In the genomic region with DNA sequence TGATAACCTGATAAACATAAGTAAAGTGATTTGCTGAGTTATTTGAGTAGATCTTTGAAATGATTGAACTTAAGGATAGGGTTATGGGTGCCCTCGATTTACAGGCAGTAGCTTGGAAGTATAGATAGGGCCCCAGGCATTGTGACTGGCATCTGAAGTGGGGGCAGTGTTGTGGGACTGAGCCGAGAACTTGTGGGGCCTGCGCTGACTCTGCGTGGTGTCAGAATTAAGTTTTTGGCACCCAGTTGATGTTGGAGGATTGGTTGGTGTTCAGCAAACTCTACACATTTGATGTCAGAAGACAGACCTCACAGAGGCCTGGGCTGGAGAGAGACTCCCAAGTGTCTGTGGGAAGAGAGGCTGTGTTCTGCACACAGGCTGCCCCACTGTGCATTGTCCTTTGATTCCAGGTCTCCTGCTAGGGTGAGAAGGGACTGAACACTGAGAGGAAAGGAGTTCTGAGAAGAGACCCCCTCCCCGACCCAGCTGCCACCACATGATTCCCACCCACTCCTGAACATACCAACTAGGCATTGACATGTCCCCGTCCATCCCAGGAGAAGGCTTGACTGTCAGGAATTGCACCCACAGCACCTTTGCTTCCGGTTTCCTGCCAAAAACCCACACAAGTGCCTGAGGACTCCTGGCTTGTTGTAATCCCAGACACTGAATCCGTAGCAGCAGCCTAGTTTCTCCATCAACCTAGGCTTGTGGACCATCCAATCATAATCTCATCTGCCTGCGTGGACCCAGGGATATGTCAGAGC, we compare ENCODE assay signal across 10 cellular contexts. TPM values are rescaled to one million over a fixed set of nuclear protein-coding genes. Genes with fewer than 3 reads are reported as not detected.
DNase-seq lines count a peak whose midpoint lies in the region; ATAC-seq, FAIRE-seq and TF ChIP-seq lines count a peak whose summit lies in the region.
"Had no signal": no experiment of that assay in that cellular context is flagged by ENCODE, and none has a peak within 500 bp of the region (broad histone marks: within the 10 kb centered on the region; RNA-seq: fewer than 3 reads in every experiment).

No MANE protein-coding gene starts in this region.

- H3K36me3 ChIP-seq in A673 (ENCODE audit: insufficient read depth, low read length, poor library complexity, severe bottlenecking), result no peaks in the 10 kb centered on the region
- H3K36me3 ChIP-seq in GM12878 (ENCODE audit: control insufficient read depth in 2 of 2, insufficient read depth in 2 of 2, low read length in 1 of 2), result peaks cover 5 to 34% of the 10 kb centered on the region in 2 experiments
- H3K36me3 ChIP-seq: upper lobe of right lung had no signal

- POLR2A ChIA-PET in A673 (lab: Charles Lee; ENCODE audit: low non-redundant PET) (no interaction called here), GM12878 (lab: Charles Lee) (interaction anchor here (1.0 to 2.3 kb wide), 5 partner anchors 9 to 418 kb away, joined by 3 to 9 read pairs (median 3); a partner anchor contains a TSS)

- H3K27ac ChIP-seq in A673 (ENCODE audit: low read depth, low read length, poor library complexity, severe bottlenecking) (peak overlapping the region; percentile 56), GM12878 (ENCODE audit: control insufficient read depth, insufficient read depth) (peak overlapping the region; percentile 92)
- H3K27ac ChIP-seq: upper lobe of right lung had no signal

- no peaks in the 10 kb centered on the region for H3K9me3 ChIP-seq in A673 (ENCODE audit: low read depth, low read length, poor library complexity, severe bottlenecking)
- peaks cover 24% of the 10 kb centered on the region for H3K9me3 ChIP-seq in GM12878 (replicated peaks; ENCODE audit: control insufficient read depth, insufficient read depth, low read length)
- H3K9me3 ChIP-seq: upper lobe of right lung had no signal

- H2AFZ ChIP-seq in GM12878 (ENCODE audit: control insufficient read depth, low read depth, low read length), result no peak overlapping the region

- TF ChIP-seq CTCF in A673 (conservative IDR thresholded peaks at IDR 0.05; ENCODE audit: low read depth, low read length) (no peak), GM12878 (IDR thresholded peaks at IDR 0.05 in 2 of 3, conservative IDR thresholded peaks at IDR 0.05 in 1 of 3; ENCODE audit: control insufficient read depth in 2 of 3, extremely low read depth in 1 of 3, insufficient read depth in 1 of 3, low read depth in 3 of 3, low read length in 3 of 3) (no peak)

- TF ChIP-seq POLR2A in GM12891 (IDR thresholded peaks at IDR 0.05; ENCODE audit: low read depth, low read length) (no peak), GM12878 (IDR thresholded peaks at IDR 0.05; ENCODE audit: low read depth, low read length) (peak; percentile 20; the same call in 1 of the 2 replicates)

- no TSS peak for BruUV-seq in A673 (replicated peaks; lab: Mats Ljungman, UMichigan)
- no TSS peak for BruUV-seq in GM12878 (replicated peaks; lab: Mats Ljungman, UMichigan)

- H3K4me3 ChIP-seq in A673 (ENCODE audit: low read depth, low read length, poor library complexity, severe bottlenecking) (no peak overlapping the region), GM12878 (peak overlapping the region; percentile 58; the same call in 1 of the 2 replicates)
- H3K4me3 ChIP-seq: upper lobe of right lung had no signal

- peak overlapping the region; percentile 30 to 98 (median 74) for H3K27ac Mint-ChIP-seq in naive B cell

- in situ Hi-C loops in GM12878 (cut with MboI), result loop anchor here (10.0 to 25.0 kb wide), 11 partner anchors 57 to 1791 kb away; a partner anchor contains a TSS

- H3K27me3 ChIP-seq in A673 (replicated peaks; ENCODE audit: insufficient read depth, low read depth, low read length, poor library complexity) (no peaks in the 10 kb centered on the region), GM12878 (replicated peaks in 1 of 2; ENCODE audit: control insufficient read depth in 2 of 2, insufficient read depth in 2 of 2, low read length in 1 of 2) (no peaks in the 10 kb centered on the region)
- H3K27me3 ChIP-seq: upper lobe of right lung had no signal

- intact Hi-C loops in A673 (cut with micrococcal nuclease; ENCODE audit: unreplicated experiment) (loop anchor here (10.0 kb wide), 1 partner anchor 793 kb away; a partner anchor contains a TSS), GM12878 (cut with micrococcal nuclease; ENCODE audit: unreplicated experiment) (loop anchor here (10.0 kb wide), 4 partner anchors 523 to 923 kb away; a partner anchor contains a TSS)

- peaks cover 4% of the 10 kb centered on the region; the same call in 1 of the 2 replicates for H4K20me1 ChIP-seq in GM12878 (ENCODE audit: control insufficient read depth, insufficient read depth)

- SMC1A ChIA-PET in GM12878 (lab: Charles Lee; ENCODE audit: uncharacterized antibody, unreplicated experiment), result interaction anchor here (1.2 to 6.1 kb wide), 4 partner anchors 11 to 418 kb away, joined by 3 to 37 read pairs (median 8); a partner anchor contains a TSS

- peak overlapping the region in 4 of 8 donors; percentile 8 to 33 (median 19) for H3K4me3 Mint-ChIP-seq in naive B cell

- no peak for TF ChIP-seq RAD21 in GM12878 (IDR thresholded peaks at IDR 0.05; ENCODE audit: insufficient read depth, low read depth, low read length)

- RAD21 ChIA-PET in GM12878 (lab: Charles Lee; ENCODE audit: unreplicated experiment), result interaction anchor here (0.6 to 1.8 kb wide), 8 partner anchors 9 to 736 kb away, joined by 3 to 12 read pairs (median 3); a partner anchor contains a TSS

- FAIRE-seq in GM12891 (lab: Jason Lieb, UNC) (no peak), GM12878 (lab: Jason Lieb, UNC) (no peak)

- no peak for TF ChIP-seq EP300 in GM12878 (IDR thresholded peaks at IDR 0.05; ENCODE audit: borderline replicate concordance in 1 of 2, control insufficient read depth in 1 of 2, low read depth in 2 of 2, low read length in 2 of 2)

- H3K4me1 Mint-ChIP-seq in naive B cell, result peaks cover 50 to 78% (median 76%) of the 10 kb centered on the region in 3 donors

- H3K9me3 Mint-ChIP-seq in naive B cell, result no peaks in the 10 kb centered on the region

- peak overlapping the region; percentile 77 for H3K4me2 ChIP-seq in GM12878 (ENCODE audit: control insufficient read depth, insufficient read depth)

- H3K79me2 ChIP-seq in GM12878 (ENCODE audit: control insufficient read depth, insufficient read depth, low read length), result peaks cover 96% of the 10 kb centered on the region

- DNase-seq in A673 (ENCODE audit: low spot score) (no peak), GM12891 (ENCODE audit: insufficient read length, low spot score) (no peak), GM12878 (ENCODE audit: low read depth, low spot score) (no peak), naive B cell (no peak), activated gamma-delta T cell (lab: John Stamatoyannopoulos, UW) (no peak), NCI-H526 treated with DMSO at 0.1 percent for 48 hours (lab: John Stamatoyannopoulos, UW) (no peak), cerebellar cortex (ENCODE audit: low spot score) (no peak)
- DNase-seq: left cardiac atrium, upper lobe of right lung had no signal

- H3K9ac ChIP-seq in GM12878 (ENCODE audit: control insufficient read depth, insufficient read depth, low read length), result peak overlapping the region; percentile 53

- peaks cover 0 to 8% of the 10 kb centered on the region in 2 donors for H3K36me3 Mint-ChIP-seq in naive B cell

- peaks cover 36% of the 10 kb centered on the region for H3K4me1 ChIP-seq in A673 (ENCODE audit: insufficient read depth, low read length, poor library complexity, severe bottlenecking)
- peaks cover 20% of the 10 kb centered on the region for H3K4me1 ChIP-seq in GM12878 (ENCODE audit: control insufficient read depth, insufficient read depth, low read length)

- CTCF ChIA-PET in A673 (lab: Charles Lee), result no interaction called here
- CTCF ChIA-PET in GM12878 (lab: Yijun Ruan, JAX), result interaction anchor here (1.0 to 2.8 kb wide), 6 partner anchors 9 to 736 kb away, joined by 3 to 17 read pairs (median 4); no protein-coding TSS in a partner anchor

- H3K27me3 Mint-ChIP-seq in naive B cell, result no peaks in the 10 kb centered on the region

- ATAC-seq in GM12878, result no peak
- no peak for ATAC-seq in naive B cell (ENCODE audit: low read depth in 2 of 2)
- ATAC-seq in HG02884 (IDR thresholded peaks at IDR 0.05; ENCODE audit: unreplicated experiment), result no peak
- ATAC-seq: upper lobe of right lung had no signal

- WGBS in GM12878 (ENCODE audit: insufficient coverage, insufficient replicate concordance, low lambda C conversion rate, missing lambda C conversion rate), result 42% methylated on average over 9 of the region's 9 CpGs

TF ChIP-seq in GM12891, 5 proteins besides CTCF, POLR2A, EP300 and RAD21:
- TF ChIP-seq SPI1 (IDR thresholded peaks at IDR 0.05; ENCODE audit: low read depth, low read length), result no peak
- TF ChIP-seq POLR2AphosphoS5 (IDR thresholded peaks at IDR 0.05; ENCODE audit: low read depth, low read length), result peak; percentile 36; the same call in 1 of the 2 replicates
- TF ChIP-seq PAX5 (IDR thresholded peaks at IDR 0.05; ENCODE audit: insufficient read depth, low read length, severe bottlenecking), result no peak
TF ChIP-seq in GM12891: peak in this region for 1.

TF ChIP-seq in GM12878, 131 proteins besides CTCF, POLR2A, EP300 and RAD21 (continues in another document):
- TF ChIP-seq ETV6 (conservative IDR thresholded peaks at IDR 0.05 in 1 of 2, IDR thresholded peaks at IDR 0.05 in 1 of 2; ENCODE audit: borderline replicate concordance in 1 of 2, low read depth in 1 of 2), result no peak
- TF ChIP-seq POLR2AphosphoS5 (IDR thresholded peaks at IDR 0.05; ENCODE audit: low read length), result peak; percentile 71; the same call in 1 of the 2 replicates
- TF ChIP-seq RB1 (IDR thresholded peaks at IDR 0.05; ENCODE audit: borderline replicate concordance), result no peak
- TF ChIP-seq MEF2A (IDR thresholded peaks at IDR 0.05; ENCODE audit: insufficient read depth, low read depth, low read length), result no peak

RNA-seq across cellular contexts. Expression of a gene that starts 4.5 kb away (rescaled TPM):
- 17.1 and 23.0 TPM in 2 replicates for total RNA-seq in A673 (2021)
- 16.4 TPM for polyA plus RNA-seq in GM12891 (2012; ENCODE audit: low read depth, missing spikeins)
- 161 and 168 TPM in 2 replicates for total RNA-seq in GM12878 (2013; cell fraction: nucleolus; rRNA removed)
- total RNA-seq in GM12878 (2014; rRNA removed), result 27.4 and 35.1 TPM in 2 replicates
- total RNA-seq in GM12878 (2014; rRNA removed; fragmentation: Illumina TruSeq; extraction: Trizol), result 54.6 and 57.3 TPM in 2 replicates
- 32.5 and 39.3 TPM in 2 replicates for total RNA-seq in GM12878 (2021)
- polyA plus RNA-seq in GM12878 (2011; ENCODE audit: low read depth), result 12.6 TPM
- 50.0 and 87.3 TPM in 2 replicates for polyA plus RNA-seq in GM12878 (2011; rRNA removed)
- polyA plus RNA-seq in GM12878 (2011; cell fraction: cytosol; rRNA removed), result 13.6 and 20.2 TPM in 2 replicates
- polyA plus RNA-seq in GM12878 (2011; cell fraction: nucleus; rRNA removed), result 45.7 and 52.3 TPM in 2 replicates
- polyA plus RNA-seq in GM12878 (2012), result 18.0 and 19.4 TPM in 2 replicates
- 31.8 and 46.2 TPM in 2 replicates for polyA plus RNA-seq in GM12878 (2014; fragmentation: Illumina TruSeq; extraction: Trizol)
- polyA plus RNA-seq in GM12878 (2014; fragmentation: Nextera tagmentation; extraction: Ambion mirVana), result 10 to 100 TPM; 16.3 to 18.9 TPM
- polyA plus RNA-seq in GM12878 (2014; rRNA removed), result 13.9 and 18.3 TPM in 2 replicates
- 10 to 100 TPM; 28.6 to 30.7 TPM for polyA plus RNA-seq in GM12878 (2016; fragmentation: Nextera tagmentation; extraction: Ambion mirVana)
- 72.0 and 84.8 TPM in 2 replicates for polyA minus RNA-seq in GM12878 (2011; rRNA and poly(A)+ RNA removed)
- polyA minus RNA-seq in GM12878 (2011; cell fraction: cytosol; rRNA and poly(A)+ RNA removed), result 34.0 and 41.3 TPM in 2 replicates
- 75.3 and 104 TPM in 2 replicates for polyA minus RNA-seq in GM12878 (2011; cell fraction: nucleus; rRNA and poly(A)+ RNA removed)
- 10 to 100 TPM; 11.6 to 24.6 (median 17.6) TPM for polyA plus RNA-seq in naive B cell (ENCODE audit: low read depth in 6 of 6)
